ENCODE assay signal across 8 cellular contexts in genomic region chr19:41957838-41958366, GRCh38. TPM values are rescaled to one million over a fixed set of nuclear protein-coding genes. Genes with fewer than 3 reads are reported as not detected.
DNase-seq lines count a peak whose midpoint lies in the region; ATAC-seq and TF ChIP-seq lines count a peak whose summit lies in the region.

No MANE protein-coding gene starts in this region.

- peak overlapping the region; percentile 86 for H3K4me3 ChIP-seq in GM23338
- peak overlapping the region; percentile 94 to 97 for H3K4me3 ChIP-seq in testis

- H3K9me3 Mint-ChIP-seq in CD4-positive, alpha-beta T cell, result no peaks in the 10 kb centered on the region
- no peaks in the 10 kb centered on the region for H3K9me3 Mint-ChIP-seq in GM23338
- no peaks in the 10 kb centered on the region for H3K9me3 Mint-ChIP-seq in WTC11
- no peaks in the 10 kb centered on the region for H3K9me3 Mint-ChIP-seq in mesothelial cell of epicardium

- TF ChIP-seq CTCF in CD4-positive, alpha-beta T cell (IDR thresholded peaks at IDR 0.05), result peak; percentile 33
- TF ChIP-seq CTCF in GM23338 (conservative IDR thresholded peaks at IDR 0.05; ENCODE audit: low read depth in 2 of 2), result peak; percentile 95 to 96
- TF ChIP-seq CTCF in WTC11 (IDR thresholded peaks at IDR 0.05), result peak; percentile 76
- TF ChIP-seq CTCF in mesothelial cell of epicardium (IDR thresholded peaks at IDR 0.05; ENCODE audit: unreplicated experiment), result peak; percentile 81
- peak; percentile 71 to 78 (median 76) for TF ChIP-seq CTCF in testis (IDR thresholded peaks at IDR 0.05)

- CTCF ChIA-PET in CD4-positive, alpha-beta T cell (lab: Charles Lee), result interaction anchor here (0.9 to 5.0 kb wide), 8 partner anchors 12 to 164 kb away, joined by 3 to 30 read pairs (median 6); partner anchors contain the start of gene RPS19
- CTCF ChIA-PET in WTC11 (lab: Charles Lee), result interaction anchor here (0.6 to 5.1 kb wide), 23 partner anchors 8 to 444 kb away, joined by 3 to 26 read pairs (median 5); partner anchors contain the start of genes RPS19 and ZNF574

- no peaks in the 10 kb centered on the region for H3K79me2 ChIP-seq in GM23338 (replicated peaks; ENCODE audit: insufficient read depth)

- 15 to 21% methylated on average over 9 to 10 of the region's 10 CpGs for WGBS in testis, 2 donors

- H3K27me3 ChIP-seq in CD4-positive, alpha-beta T cell (ENCODE audit: control insufficient read depth, insufficient read depth, low read length), result no peaks in the 10 kb centered on the region
- H3K27me3 ChIP-seq in GM23338 (ENCODE audit: insufficient read depth), result no peaks in the 10 kb centered on the region
- H3K27me3 ChIP-seq in testis, result no peaks in the 10 kb centered on the region

- H3K9me3 ChIP-seq in CD4-positive, alpha-beta T cell (ENCODE audit: control insufficient read depth, low read length), result no peaks in the 10 kb centered on the region
- no peaks in the 10 kb centered on the region for H3K9me3 ChIP-seq in testis

- H3K27ac ChIP-seq in CD4-positive, alpha-beta T cell (ENCODE audit: low read depth, low read length), result peak overlapping the region; percentile 81
- H3K27ac ChIP-seq in GM23338 (ENCODE audit: low read depth) (0 out of 2 replicates have a peak overlapping the region, but pooled peaks have one; percentile 16), epithelial cell of prostate (peak overlapping the region; percentile 83), testis (peak overlapping the region in 1 of 2 donors; percentile 95)

- H3K27ac Mint-ChIP-seq in CD4-positive, alpha-beta T cell, result peak overlapping the region; percentile 78
- H3K27ac Mint-ChIP-seq in GM23338 (peak overlapping the region; percentile 50; the same call in 1 of the 2 replicates), WTC11 (peak overlapping the region; percentile 98), mesothelial cell of epicardium (peak overlapping the region; percentile 82)

- H3K9me2 ChIP-seq in GM23338 (ENCODE audit: insufficient read depth), result no peaks in the 10 kb centered on the region

- H3K4me1 ChIP-seq in GM23338 (ENCODE audit: insufficient read depth) (peaks cover 9% of the 10 kb centered on the region), testis (peaks cover 12% of the 10 kb centered on the region)

- H3K4me1 Mint-ChIP-seq in CD4-positive, alpha-beta T cell (ENCODE audit: low read depth), result peaks cover 23% of the 10 kb centered on the region
- H3K4me1 Mint-ChIP-seq in GM23338, result peaks cover 16% of the 10 kb centered on the region
- H3K4me1 Mint-ChIP-seq in WTC11, result peaks cover 18% of the 10 kb centered on the region
- peaks cover 14% of the 10 kb centered on the region for H3K4me1 Mint-ChIP-seq in mesothelial cell of epicardium

- peaks cover 5% of the 10 kb centered on the region; the same call in 1 of the 2 replicates for H4K20me1 ChIP-seq in GM23338 (replicated peaks; ENCODE audit: insufficient read depth)

- no peaks in the 10 kb centered on the region for H3K27me3 Mint-ChIP-seq in CD4-positive, alpha-beta T cell
- peaks cover 15% of the 10 kb centered on the region for H3K27me3 Mint-ChIP-seq in GM23338 (ENCODE audit: insufficient read depth, low read depth, poor library complexity)
- H3K27me3 Mint-ChIP-seq in WTC11 (ENCODE audit: low read depth), result no peaks in the 10 kb centered on the region
- no peaks in the 10 kb centered on the region for H3K27me3 Mint-ChIP-seq in mesothelial cell of epicardium (ENCODE audit: low read depth)

- H3K36me3 ChIP-seq in GM23338 (ENCODE audit: insufficient read depth), result no peaks in the 10 kb centered on the region; the same call in 1 of the 2 replicates
- H3K36me3 ChIP-seq in testis (ENCODE audit: low read depth, missing control alignments), result no peaks in the 10 kb centered on the region

- peak overlapping the region; percentile 90 for H3K4me3 Mint-ChIP-seq in CD4-positive, alpha-beta T cell
- H3K4me3 Mint-ChIP-seq in GM23338 (peak overlapping the region; percentile 67), WTC11 (peak overlapping the region; percentile 78), mesothelial cell of epicardium (peak overlapping the region; percentile 86)

- H3K36me3 Mint-ChIP-seq in CD4-positive, alpha-beta T cell (ENCODE audit: low read depth), result peaks cover 13% of the 10 kb centered on the region
- H3K36me3 Mint-ChIP-seq in GM23338 (ENCODE audit: low read depth), result peaks cover 8% of the 10 kb centered on the region
- no peaks in the 10 kb centered on the region; the same call in 1 of the 2 replicates for H3K36me3 Mint-ChIP-seq in WTC11
- peaks cover 2% of the 10 kb centered on the region for H3K36me3 Mint-ChIP-seq in mesothelial cell of epicardium

- intact Hi-C loops in CD4-positive, alpha-beta T cell (cut with DNase I, micrococcal nuclease), result loop anchor here (1.0 to 2.0 kb wide), 2 partner anchors 97 to 99 kb away; partner anchors contain the start of gene RPS19 (in 1 of the 2)
- intact Hi-C loops in testis (cut with DNase I; ENCODE audit: low total_unique reads), result loop anchor here (10.0 kb wide), 1 partner anchor 83 kb away; the partner anchor contains the start of gene CD79A

- DNase-seq in CD4-positive, alpha-beta T cell, result peak in 2 of 10 experiments; percentile 26 to 36
- DNase-seq in GM23338 (ENCODE audit: low spot score), result peak; percentile 94
- DNase-seq in NCI-H2171 treated with DMSO at 0.1 percent for 48 hours (lab: John Stamatoyannopoulos, UW), result peak; percentile 69
- peak; percentile 83 for DNase-seq in WTC11 (ENCODE audit: low spot score)
- peak; percentile 56 for DNase-seq in epithelial cell of prostate (ENCODE audit: low read depth, low spot score)
- peak in 1 of 2 experiments; percentile 70 for DNase-seq in mesothelial cell of epicardium (ENCODE audit: low spot score in 2 of 2, unreplicated experiment in 2 of 2)
- DNase-seq in testis, result peak; percentile 72

- H3F3A ChIP-seq in GM23338 (replicated peaks; ENCODE audit: low read depth), result peaks cover 4% of the 10 kb centered on the region; the same call in 1 of the 2 replicates

- H3K4me2 ChIP-seq in GM23338, result peak overlapping the region; percentile 94

- ATAC-seq in CD4-positive, alpha-beta T cell (ENCODE audit: poor library complexity), result no peak
- ATAC-seq in GM23338 (peak; percentile 65), WTC11 (peak; percentile 63), HG02588 (IDR thresholded peaks at IDR 0.05; ENCODE audit: unreplicated experiment) (no peak)

- H2AFZ ChIP-seq in GM23338, result peak overlapping the region; percentile 94; the same call in 1 of the 2 replicates

- POLR2A ChIA-PET in CD4-positive, alpha-beta T cell (lab: Charles Lee), result interaction anchor here (0.5 to 4.0 kb wide), 9 partner anchors 12 to 101 kb away, joined by 3 to 22 read pairs (median 11); partner anchors contain the start of gene RPS19
- POLR2A ChIA-PET in WTC11 (lab: Charles Lee), result interaction anchor here (1.1 to 2.1 kb wide), 2 partner anchors 74 to 85 kb away, joined by 3 to 8 read pairs; no protein-coding TSS in a partner anchor

- TF ChIP-seq POLR2A in testis (IDR thresholded peaks at IDR 0.05), result no peak

TF ChIP-seq in GM23338, 12 proteins besides CTCF, POLR2A, EP300 and RAD21:
- no peak for TF ChIP-seq NANOG (IDR thresholded peaks at IDR 0.05; ENCODE audit: borderline replicate concordance)

TF ChIP-seq in WTC11, 78 proteins besides CTCF, POLR2A, EP300 and RAD21:
- TF ChIP-seq, protein P1, sequence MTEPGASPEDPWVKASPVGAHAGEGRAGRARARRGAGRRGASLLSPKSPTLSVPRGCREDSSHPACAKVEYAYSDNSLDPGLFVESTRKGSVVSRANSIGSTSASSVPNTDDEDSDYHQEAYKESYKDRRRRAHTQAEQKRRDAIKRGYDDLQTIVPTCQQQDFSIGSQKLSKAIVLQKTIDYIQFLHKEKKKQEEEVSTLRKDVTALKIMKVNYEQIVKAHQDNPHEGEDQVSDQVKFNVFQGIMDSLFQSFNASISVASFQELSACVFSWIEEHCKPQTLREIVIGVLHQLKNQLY (CRISPR knock-in tag; IDR thresholded peaks at IDR 0.05), result no peak
- TF ChIP-seq USF1 (CRISPR knock-in tag; IDR thresholded peaks at IDR 0.05) (peak; percentile 65; the same call in 1 of the 2 replicates), USF2 (CRISPR knock-in tag; IDR thresholded peaks at IDR 0.05) (peak; percentile 40; the same call in 1 of the 2 replicates)

RNA-seq across cellular contexts. Expression of gene RABAC1, which starts 1.2 kb away (rescaled TPM):
- 100 to 1,000 TPM in 1 of 2 experiments, 10 to 100 TPM in 1; 96.0 to 102 TPM for total RNA-seq in CD4-positive, alpha-beta T cell
- total RNA-seq in GM23338 (2014; rRNA removed; shearing (Covaris generic)), result 113 and 151 TPM in 2 replicates
- 206 and 215 TPM in 2 replicates for polyA plus RNA-seq in GM23338 (2016; fragmentation: Nextera tagmentation; extraction: Ambion mirVana)
- 159 to 184 TPM (median 159 TPM) in 3 replicates for total RNA-seq in WTC11 (2021)
- total RNA-seq in mesothelial cell of epicardium, result 99.7 to 104 TPM (median 102 TPM) in 3 replicates
- 100 to 1,000 TPM; 143 to 196 TPM for total RNA-seq in testis
- 182 TPM for polyA plus RNA-seq in testis (ENCODE audit: insufficient read depth, low read depth, low replicate concordance)

RNA-seq across cellular contexts. Expression of gene ERFL, which starts 29.7 kb away (rescaled TPM):
- 1 to 10 TPM; 7.7 to 8.9 TPM for total RNA-seq in CD4-positive, alpha-beta T cell
- 0.69 TPM in 1 of 2 replicates, not detected in the other for total RNA-seq in GM23338 (2014; rRNA removed; shearing (Covaris generic))
- polyA plus RNA-seq in GM23338 (2016; fragmentation: Nextera tagmentation; extraction: Ambion mirVana) (0.14 TPM in 1 of 2 replicates, not detected in the other), testis (ENCODE audit: insufficient read depth, low read depth, low replicate concordance) (0.78 TPM)
- total RNA-seq in WTC11 (2021) (0.30 to 0.66 TPM (median 0.31 TPM) in 3 replicates), mesothelial cell of epicardium (0.49 to 0.67 TPM (median 0.59 TPM) in 3 replicates), testis (1 to 10 TPM; 2.2 to 2.4 TPM)

RNA-seq across cellular contexts. Expression of gene ATP1A3, which starts 36.1 kb away (rescaled TPM):
- total RNA-seq in CD4-positive, alpha-beta T cell, result 1 to 10 TPM; 3.2 to 4.6 TPM
- 33.1 and 37.3 TPM in 2 replicates for total RNA-seq in GM23338 (2014; rRNA removed; shearing (Covaris generic))
- 11.0 and 11.5 TPM in 2 replicates for polyA plus RNA-seq in GM23338 (2016; fragmentation: Nextera tagmentation; extraction: Ambion mirVana)
- total RNA-seq in WTC11 (2021), result 28.2 to 34.2 TPM (median 30.9 TPM) in 3 replicates
- total RNA-seq in mesothelial cell of epicardium, result 0.45 TPM in 1 of 3 replicates, not detected in the others
- total RNA-seq in testis, result 10 to 100 TPM; 30.3 to 60.8 TPM
- 87.3 TPM for polyA plus RNA-seq in testis (ENCODE audit: insufficient read depth, low read depth, low replicate concordance)

Comparison
In these comparisons a context has a peak if more than half of its experiments do, and no peak if none do; other contexts are left out.
1. ATAC-seq: peak in GM23338 (single experiment) and WTC11 (single experiment); none in CD4-positive, alpha-beta T cell (single experiment) and HG02588 (single experiment).
2. CTCF ChIP-seq: peak in every context shown above with its lines; median percentile 96 in GM23338; 81 in mesothelial cell of epicardium; 76 in WTC11; 76 in testis; 33 in CD4-positive, alpha-beta T cell.
3. Peak in every context shown above with its lines, with median percentiles within 50 percentile points of each other: H3K27ac Mint-ChIP-seq and H3K4me3 Mint-ChIP-seq.